Comparison of ENCODE assay signal across 11 cellular contexts in the genomic region with DNA sequence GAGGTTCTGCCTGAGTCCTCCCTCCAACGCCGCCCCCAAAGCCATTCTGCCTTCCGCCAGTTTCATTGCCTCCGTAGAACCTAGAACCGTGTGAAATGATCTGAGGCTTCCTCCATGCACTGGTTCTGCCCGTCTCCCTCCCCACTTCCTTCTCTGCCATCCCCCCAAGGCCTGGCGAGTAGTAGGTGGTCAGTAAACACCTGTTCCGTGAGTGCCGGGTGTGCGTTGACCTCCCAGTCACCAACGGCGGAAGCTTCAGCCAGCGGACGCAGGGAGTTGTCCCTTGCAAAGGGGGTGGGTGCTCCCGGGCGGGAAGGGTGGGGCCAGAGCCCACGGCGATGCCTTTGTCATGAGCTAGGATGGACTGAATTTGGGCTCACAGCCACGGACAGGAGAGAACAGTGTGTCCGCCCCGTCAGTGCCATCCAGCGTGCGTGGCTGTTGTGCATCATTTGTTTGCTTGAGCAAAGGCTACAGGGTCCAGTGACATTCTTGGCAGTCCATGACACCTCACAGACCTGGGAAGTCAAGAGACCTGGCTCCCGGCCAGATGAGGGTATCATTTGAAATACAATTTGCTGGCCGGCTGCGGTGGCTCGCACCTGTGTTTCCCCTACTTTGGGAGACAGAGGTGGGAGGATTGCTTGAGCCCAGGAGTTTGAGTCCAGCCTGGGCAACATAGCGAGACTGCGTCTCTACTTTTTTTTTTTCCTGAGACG. TPM values are rescaled to one million over a fixed set of nuclear protein-coding genes. Genes with fewer than 3 reads are reported as not detected.
DNase-seq lines count a peak whose midpoint lies in the region; ATAC-seq and TF ChIP-seq lines count a peak whose summit lies in the region.
"Had no signal": no experiment of that assay in that cellular context is flagged by ENCODE, and none has a peak within 500 bp of the region (broad histone marks: within the 10 kb centered on the region; RNA-seq: fewer than 3 reads in every experiment).

No MANE protein-coding gene starts in this region.

- CTCF ChIA-PET in HEK293 (lab: Yijun Ruan, JAX), result interaction anchor here (0.5 to 1.8 kb wide), 5 partner anchors 11 to 85 kb away, joined by 3 to 5 read pairs (median 4); no protein-coding TSS in a partner anchor

- H3K9me3 ChIP-seq in HEK293 (ENCODE audit: control insufficient read depth, insufficient read depth, low read depth, low read length) (no peaks in the 10 kb centered on the region), stomach smooth muscle (ENCODE audit: control insufficient read depth in 2 of 2, low read length in 2 of 2) (no peaks in the 10 kb centered on the region)

- no peaks in the 10 kb centered on the region for H3K4me1 ChIP-seq in HEK293 (ENCODE audit: control insufficient read depth, insufficient read depth, low read length)
- H3K4me1 ChIP-seq in stomach smooth muscle (ENCODE audit: control insufficient read depth, insufficient read depth, low read length), result peaks cover 64% of the 10 kb centered on the region

- peaks cover 7% of the 10 kb centered on the region for H3K4me1 Mint-ChIP-seq in brain
- H3K4me1 Mint-ChIP-seq: stimulated activated naive CD8-positive, alpha-beta T cell treated with anti-CD3 and anti-CD28 coated beads, Interleukin-15, amount 100 ng/mL, for 72 hours had no signal

- TF ChIP-seq CTCF in HEK293 (tag by site-specific recombination; IDR thresholded peaks at IDR 0.05) (no peak), brain (conservative IDR thresholded peaks at IDR 0.05) (no peak)

- no peak overlapping the region for H3K27ac ChIP-seq in HEK293 (ENCODE audit: extremely low read depth, low read depth, low read length)
- H3K27ac ChIP-seq in stomach smooth muscle (ENCODE audit: low read length), result peak overlapping the region; percentile 99

- POLR2A ChIA-PET in HEK293 (lab: Yijun Ruan, JAX), result no interaction called here

- H3K4me3 ChIP-seq in HEK293 (ENCODE audit: low read depth, low read length), result no peak overlapping the region
- peak overlapping the region; percentile 66 to 70 for H3K4me3 ChIP-seq in stomach smooth muscle (ENCODE audit: low read length in 2 of 2)

- peak overlapping the region in 2 of 5 experiments; percentile 31 to 46 for H3K4me3 Mint-ChIP-seq in brain
- H3K4me3 Mint-ChIP-seq: stimulated activated naive CD8-positive, alpha-beta T cell treated with anti-CD3 and anti-CD28 coated beads, Interleukin-15, amount 100 ng/mL, for 72 hours had no signal

- ATAC-seq in left lobe of liver, result peak; percentile 52
- no peak for ATAC-seq in HG03097 (IDR thresholded peaks at IDR 0.05; ENCODE audit: low FRiP score, unreplicated experiment)
- no peak for ATAC-seq in HG03159 (IDR thresholded peaks at IDR 0.05; ENCODE audit: unreplicated experiment)
- ATAC-seq: stimulated activated naive CD8-positive, alpha-beta T cell treated with anti-CD3 and anti-CD28 coated beads, Interleukin-15, amount 100 ng/mL, for 72 hours had no signal

- no peaks in the 10 kb centered on the region; a peak in 1 of 3 replicates for H3K36me3 ChIP-seq in HEK293 (ENCODE audit: control insufficient read depth in 2 of 2, insufficient read depth in 1 of 2, low read length in 2 of 2)
- H3K36me3 ChIP-seq in stomach smooth muscle (ENCODE audit: control insufficient read depth in 2 of 2, insufficient read depth in 2 of 2, low read length in 2 of 2), result no peaks in the 10 kb centered on the region

- H3K27ac Mint-ChIP-seq in brain, result peak overlapping the region; percentile 3 to 92 (median 70)

- H3K36me3 Mint-ChIP-seq in brain, result no peaks in the 10 kb centered on the region

- no peaks in the 10 kb centered on the region for H3K27me3 ChIP-seq in stomach smooth muscle (ENCODE audit: control insufficient read depth in 1 of 2, insufficient read depth in 2 of 2, low read length in 2 of 2)

- peaks cover 0 to 2% (median 0%) of the 10 kb centered on the region in 5 experiments for H3K9me3 Mint-ChIP-seq in brain
- H3K9me3 Mint-ChIP-seq: stimulated activated naive CD8-positive, alpha-beta T cell treated with anti-CD3 and anti-CD28 coated beads, Interleukin-15, amount 100 ng/mL, for 72 hours had no signal

- peak overlapping the region; percentile 80 to 97 for H3K9ac ChIP-seq in stomach smooth muscle (ENCODE audit: low read length in 2 of 2)

- no peaks in the 10 kb centered on the region for H3K27me3 Mint-ChIP-seq in brain
- H3K27me3 Mint-ChIP-seq: stimulated activated naive CD8-positive, alpha-beta T cell treated with anti-CD3 and anti-CD28 coated beads, Interleukin-15, amount 100 ng/mL, for 72 hours had no signal

- DNase-seq in left lobe of liver (ENCODE audit: low spot score) (peak; percentile 98), MV-4-11 (lab: John Stamatoyannopoulos, UW) (no peak), midbrain (lab: John Stamatoyannopoulos, UW) (no peak)
- DNase-seq: activated CD8-positive, alpha-beta memory T cell treated with anti-CD3 and anti-CD28 coated beads, Interleukin-2, amount 50 U/mL, for 4 hours; NCI-H446; stimulated activated naive CD8-positive, alpha-beta T cell treated with anti-CD3 and anti-CD28 coated beads, Interleukin-15, amount 100 ng/mL, for 72 hours had no signal

TF ChIP-seq in HEK293, 187 proteins besides CTCF, POLR2A, EP300 and RAD21:
- TF ChIP-seq KLF1 (tag by site-specific recombination; IDR thresholded peaks at IDR 0.05), result peak; percentile 67
- no peak for TF ChIP-seq ZNF660 (tag by site-specific recombination; IDR thresholded peaks at IDR 0.05)
TF ChIP-seq in HEK293: peak in this region for 1.

RNA-seq across cellular contexts. Expression of a gene that starts 43.1 kb away (rescaled TPM):
- polyA plus RNA-seq in brain (ENCODE audit: insufficient read depth, low read depth, low replicate concordance), result 79.3 TPM
- 203 TPM for total RNA-seq in left lobe of liver
